In the genomic region with DNA sequence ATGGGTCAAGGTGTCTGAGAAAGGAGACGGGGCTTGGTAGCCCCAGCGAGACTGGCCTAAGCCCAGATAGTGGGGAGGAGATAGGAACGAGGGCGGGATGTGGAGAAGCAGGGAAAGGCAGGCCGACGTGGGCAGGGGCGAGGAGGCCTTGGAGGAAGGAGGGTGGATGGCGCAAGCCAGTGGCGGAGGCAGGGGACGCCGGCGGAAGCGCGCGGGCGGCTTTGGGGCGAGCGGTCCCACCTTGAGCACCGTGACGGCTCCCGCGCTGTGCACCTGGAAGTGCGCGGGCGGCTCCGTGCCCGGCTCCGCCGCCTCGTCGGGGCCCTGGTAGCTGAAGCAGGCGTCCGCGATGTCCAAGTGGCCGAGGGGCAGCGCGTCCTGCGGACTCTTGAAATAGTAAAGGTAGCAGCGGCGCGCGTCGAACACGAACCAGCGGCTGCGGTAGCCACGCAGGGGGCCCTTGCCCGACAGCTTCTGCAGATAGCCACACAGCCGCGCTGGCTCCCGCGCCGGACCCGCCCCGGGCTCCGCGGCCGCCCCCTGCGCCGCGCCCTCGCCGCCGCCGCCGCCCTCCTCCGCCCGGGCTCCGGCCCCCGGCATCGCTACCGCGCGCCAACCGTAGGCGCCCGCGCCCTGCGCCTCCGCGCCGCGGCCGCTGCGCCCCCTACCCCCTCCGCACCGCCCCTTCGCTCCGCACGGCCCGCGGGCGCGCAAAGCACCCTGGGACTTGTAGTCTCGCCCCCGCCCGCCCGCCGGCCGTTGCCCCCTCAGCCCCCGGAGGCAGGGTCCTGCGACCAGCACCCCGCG, we compare ENCODE assay signal across 8 cellular contexts. TPM values are rescaled to one million over a fixed set of nuclear protein-coding genes. Genes with fewer than 3 reads are reported as not detected.
DNase-seq lines count a peak whose midpoint lies in the region; ATAC-seq and TF ChIP-seq lines count a peak whose summit lies in the region.

TBC1D2B (minus strand) TSS at position 659 of the 807 bp plus-strand sequence; CDS start at position 600, 59 bp downstream.

- H3K9me3 ChIP-seq in Karpas-422 (ENCODE audit: low read length): no peaks in the 10 kb centered on the region
- H3K9me3 ChIP-seq in sigmoid colon: no peaks in the 10 kb centered on the region

- no peaks in the 10 kb centered on the region for H3K27me3 Mint-ChIP-seq in T-helper 2 cell treated with Interferon-gamma antibody and Interleukin-4, amounts not matched to agents 5 μg/mL and 100 μg/mL, for 36 hours (ENCODE audit: low read depth)

- H2AFZ ChIP-seq in Karpas-422 (ENCODE audit: low read length): peak within 1 kb of the TSS; percentile 77

- peak within 1 kb of the TSS; percentile 97 for H3K27ac Mint-ChIP-seq in T-helper 2 cell treated with Interferon-gamma antibody and Interleukin-4, amounts not matched to agents 5 μg/mL and 100 μg/mL, for 36 hours

- DNase-seq in ELF-1 (ENCODE audit: low read depth, low spot score): peak; percentile 62
- peak; percentile 82 for DNase-seq in Karpas-422
- DNase-seq in T-helper 2 cell treated with Interferon-gamma antibody and Interleukin-4, amounts not matched to agents 5 μg/mL and 100 μg/mL, for 36 hours (ENCODE audit: low spot score): peak; percentile 64
- no peak for DNase-seq in astrocyte of the cerebellum (ENCODE audit: low read depth)
- peak in 43 of 51 donors; percentile 23 to 80 (median 53) for DNase-seq in hypothalamus (lab: John Stamatoyannopoulos, UW)
- DNase-seq in sigmoid colon: peak; percentile 82
- no peak for DNase-seq in NCI-H128 (lab: John Stamatoyannopoulos, UW; ENCODE audit: unreplicated experiment)

- peaks cover 24% of the 10 kb centered on the region for H3K36me3 Mint-ChIP-seq in T-helper 2 cell treated with Interferon-gamma antibody and Interleukin-4, amounts not matched to agents 5 μg/mL and 100 μg/mL, for 36 hours (ENCODE audit: low read depth)

- H3K36me3 ChIP-seq in Karpas-422 (ENCODE audit: insufficient read depth, low read length) (no peaks in the 10 kb centered on the region), sigmoid colon (no peaks in the 10 kb centered on the region)

- no peaks in the 10 kb centered on the region for H3K27me3 ChIP-seq in Karpas-422 (ENCODE audit: low read length)
- H3K27me3 ChIP-seq in sigmoid colon: no peaks in the 10 kb centered on the region

- TF ChIP-seq EP300 in sigmoid colon (IDR thresholded peaks at IDR 0.05): no peak

- H4K20me1 ChIP-seq in Karpas-422 (ENCODE audit: insufficient read depth, low read depth, low read length): no peaks in the 10 kb centered on the region

- H3K27ac ChIP-seq in Karpas-422 (ENCODE audit: low read length): peak within 1 kb of the TSS; percentile 33
- peak within 1 kb of the TSS; percentile 90 to 96 (median 92) for H3K27ac ChIP-seq in sigmoid colon

- H3K9me2 ChIP-seq in Karpas-422 (replicated peaks; ENCODE audit: insufficient read depth, low read length): no peaks in the 10 kb centered on the region

- in situ Hi-C loops in astrocyte of the cerebellum (cut with HindIII; ENCODE audit: low sequenced_read_pairs): no loop called here

- 0 to 1% methylated on average over 104 of the region's 104 CpGs for WGBS in sigmoid colon, 2 donors

- no peaks in the 10 kb centered on the region for H3K9me3 Mint-ChIP-seq in T-helper 2 cell treated with Interferon-gamma antibody and Interleukin-4, amounts not matched to agents 5 μg/mL and 100 μg/mL, for 36 hours

- peak within 1 kb of the TSS; percentile 80 for H3K9ac ChIP-seq in Karpas-422 (ENCODE audit: low read length)

- H3K79me2 ChIP-seq in Karpas-422 (ENCODE audit: low read length): peaks cover 40% of the 10 kb centered on the region

- H3K4me1 ChIP-seq in Karpas-422 (ENCODE audit: low read length) (peaks cover 39% of the 10 kb centered on the region), sigmoid colon (peaks cover 0 to 49% (median 40%) of the 10 kb centered on the region in 4 donors)

- peak within 1 kb of the TSS; percentile 86 for H3K4me2 ChIP-seq in Karpas-422 (ENCODE audit: low read depth, low read length, poor library complexity, severe bottlenecking)

- TF ChIP-seq POLR2A in sigmoid colon (IDR thresholded peaks at IDR 0.05): no peak

- H3K4me1 Mint-ChIP-seq in T-helper 2 cell treated with Interferon-gamma antibody and Interleukin-4, amounts not matched to agents 5 μg/mL and 100 μg/mL, for 36 hours (ENCODE audit: low read depth): peaks cover 39% of the 10 kb centered on the region

- intact Hi-C loops in sigmoid colon (cut with DNase I): loop anchor here (2.0 to 5.0 kb wide), 2 partner anchors 40 to 70 kb away; no protein-coding TSS in a partner anchor

- ATAC-seq in GM21576 (IDR thresholded peaks at IDR 0.05; ENCODE audit: unreplicated experiment): peak; percentile 59

- TF ChIP-seq CTCF in astrocyte of the cerebellum (IDR thresholded peaks at IDR 0.05; ENCODE audit: low read depth, low read length, missing control alignments) (no peak), sigmoid colon (IDR thresholded peaks at IDR 0.05) (peak in 1 of 4 experiments; percentile 8)

- H3K4me3 ChIP-seq in Karpas-422 (ENCODE audit: low read length): peak within 1 kb of the TSS; percentile 79
- peak within 1 kb of the TSS; percentile 72 for H3K4me3 ChIP-seq in astrocyte of the cerebellum (ENCODE audit: low read depth, low read length)
- H3K4me3 ChIP-seq in sigmoid colon: peak within 1 kb of the TSS; percentile 69 to 97 (median 95)

- peak within 1 kb of the TSS; percentile 100 for H3K4me3 Mint-ChIP-seq in T-helper 2 cell treated with Interferon-gamma antibody and Interleukin-4, amounts not matched to agents 5 μg/mL and 100 μg/mL, for 36 hours

RNA-seq across cellular contexts. Expression of gene TBC1D2B, which starts in this region (rescaled TPM):
- total RNA-seq in Karpas-422 (2014; rRNA removed; shearing (Covaris generic); ENCODE audit: low replicate concordance): 20.1 and 38.9 TPM in 2 replicates
- total RNA-seq in sigmoid colon: 10 to 100 TPM; 25.3 to 47.1 (median 37.6) TPM
- polyA plus RNA-seq in sigmoid colon: 10 to 100 TPM in 2 of 3 donors, 1 to 10 TPM in 1; 7.6 to 30.3 (median 13.2) TPM

Comparison
In these comparisons a context has a peak if more than half of its experiments do, and no peak if none do; other contexts are left out.
1. DNase-seq: peak in ELF-1 (single experiment), Karpas-422 (single experiment), T-helper 2 cell treated with Interferon-gamma antibody and Interleukin-4, amounts not matched to agents 5 μg/mL and 100 μg/mL, for 36 hours (single experiment), hypothalamus (43 of 51) and sigmoid colon (single experiment); none in astrocyte of the cerebellum (single experiment) and NCI-H128 (single experiment).
2. Peak in every context shown above with its lines, with median percentiles within 50 percentile points of each other: H3K4me3 ChIP-seq.